Comparison of ENCODE assay signal across 17 cellular contexts in genomic region chr15:69513986-69514385, GRCh38.
DNase-seq lines count a peak whose midpoint lies in the region; ATAC-seq and TF ChIP-seq lines count a peak whose summit lies in the region.
"Had no signal": no experiment of that assay in that cellular context is flagged by ENCODE, and none has a peak within 500 bp of the region (broad histone marks: within the 10 kb centered on the region; RNA-seq: fewer than 3 reads in every experiment).

No MANE protein-coding gene starts in this region.

- no peaks in the 10 kb centered on the region for H3K27me3 ChIP-seq in H9 (ENCODE audit: insufficient read depth, low read length)
- H3K27me3 ChIP-seq in neuronal stem cell (ENCODE audit: control insufficient read depth in 3 of 3, insufficient read depth in 3 of 3, low read depth in 1 of 3, low read length in 3 of 3) = no peaks in the 10 kb centered on the region
- no peaks in the 10 kb centered on the region for H3K27me3 ChIP-seq in endodermal cell (ENCODE audit: control insufficient read depth, insufficient read depth, low read length, poor library complexity, severe bottlenecking)
- no peaks in the 10 kb centered on the region for H3K27me3 ChIP-seq in psoas muscle (ENCODE audit: insufficient read depth in 3 of 3, low read length in 2 of 3)
- H3K27me3 ChIP-seq: BLaER1 treated with 17β-estradiol and CSF1 and Interleukin-3, amounts not matched to agents 10 nM and 100 nM had no signal

- no peak overlapping the region for H3K27ac ChIP-seq in H9 (ENCODE audit: insufficient read length, low read depth, low read length)
- no peak overlapping the region for H3K27ac ChIP-seq in neuronal stem cell (replicated peaks; ENCODE audit: low read length)
- H3K27ac ChIP-seq in endodermal cell (ENCODE audit: low read depth, low read length) = no peak overlapping the region
- H3K27ac ChIP-seq in psoas muscle = no peak overlapping the region
- H3K27ac ChIP-seq: 22Rv1; A549; BLaER1 treated with 17β-estradiol and CSF1 and Interleukin-3, amounts not matched to agents 10 nM and 100 nM had no signal

- intact Hi-C loops in psoas muscle (cut with DNase I) = no loop called here

- no peaks in the 10 kb centered on the region for H3K4me1 ChIP-seq in H9 (ENCODE audit: insufficient read depth, low read length)
- peaks cover 0 to 3% of the 10 kb centered on the region in 2 donors for H3K4me1 ChIP-seq in neuronal stem cell (ENCODE audit: control insufficient read depth in 2 of 2, insufficient read depth in 1 of 2, low read depth in 1 of 2, low read length in 2 of 2)
- H3K4me1 ChIP-seq in endodermal cell (ENCODE audit: control insufficient read depth, insufficient read depth, low read length) = no peaks in the 10 kb centered on the region
- no peaks in the 10 kb centered on the region for H3K4me1 ChIP-seq in psoas muscle

- H3K4me1 Mint-ChIP-seq in H9 (no peaks in the 10 kb centered on the region), endodermal cell (peaks cover 7% of the 10 kb centered on the region)
- H3K4me1 Mint-ChIP-seq: B cell had no signal

- H2BK20ac ChIP-seq in H9 (ENCODE audit: low read depth, low read length, poor library complexity, severe bottlenecking) = no peak overlapping the region

- H3K9ac ChIP-seq in H9 (ENCODE audit: extremely low read depth, insufficient read length, low read length) (no peak overlapping the region), neuronal stem cell (ENCODE audit: low read depth, low read length, poor library complexity) (no peak overlapping the region), endodermal cell (ENCODE audit: extremely low read depth, low read length, poor library complexity, severe bottlenecking) (no peak overlapping the region)
- H3K9ac ChIP-seq: BLaER1 treated with 17β-estradiol and CSF1 and Interleukin-3, amounts not matched to agents 10 nM and 100 nM had no signal

- H3K36me3 ChIP-seq in neuronal stem cell (replicated peaks in 1 of 2; ENCODE audit: control insufficient read depth in 2 of 2, insufficient read depth in 2 of 2, low read length in 2 of 2) (no peaks in the 10 kb centered on the region), endodermal cell (ENCODE audit: control insufficient read depth, insufficient read depth, low read length) (no peaks in the 10 kb centered on the region), psoas muscle (ENCODE audit: insufficient read depth in 1 of 2, low read depth in 1 of 2) (no peaks in the 10 kb centered on the region)
- H3K36me3 ChIP-seq: BLaER1 treated with 17β-estradiol and CSF1 and Interleukin-3, amounts not matched to agents 10 nM and 100 nM had no signal

- no peaks in the 10 kb centered on the region for H3K9me3 ChIP-seq in H9 (ENCODE audit: control insufficient read depth, low read depth, low read length)
- H3K9me3 ChIP-seq in neuronal stem cell (replicated peaks in 1 of 2; ENCODE audit: control insufficient read depth in 2 of 2, insufficient read depth in 1 of 2, low read depth in 1 of 2, low read length in 2 of 2) = no peaks in the 10 kb centered on the region
- H3K9me3 ChIP-seq in endodermal cell (ENCODE audit: control insufficient read depth, low read length) = no peaks in the 10 kb centered on the region
- H3K9me3 ChIP-seq in psoas muscle = no peaks in the 10 kb centered on the region

- no peak overlapping the region for H4K5ac ChIP-seq in H9 (ENCODE audit: insufficient read length, low read depth, low read length)

- H3K79me2 ChIP-seq in H9 (ENCODE audit: insufficient read depth, low read length) = no peaks in the 10 kb centered on the region

- H3K9me3 Mint-ChIP-seq in H9 = peaks cover 4 to 5% of the 10 kb centered on the region in 2 experiments; a peak in 3 of 5 replicates
- H3K9me3 Mint-ChIP-seq in endodermal cell = peaks cover 7% of the 10 kb centered on the region

- no CpG with 5 or more reads among the region's 7 CpGs for WGBS in H9 (ENCODE audit: extremely low coverage, insufficient read length, low lambda C conversion rate)
- WGBS in neuronal stem cell (ENCODE audit: extremely low coverage in 2 of 2, insufficient read length in 2 of 2, insufficient replicate concordance in 1 of 2), 2 donors = no CpG with 5 or more reads among the region's 7 CpGs
- 81 to 85% methylated on average over 4 to 7 of the region's 7 CpGs for WGBS in endodermal cell (ENCODE audit: insufficient coverage in 1 of 2, insufficient read length in 1 of 2), 2 experiments
- WGBS in psoas muscle, 3 donors = 68 to 74% (median 70%) methylated on average over 7 of the region's 7 CpGs

- H3K4me3 Mint-ChIP-seq in H9 (no peak overlapping the region), endodermal cell (no peak overlapping the region)
- H3K4me3 Mint-ChIP-seq: B cell; CD4-positive, alpha-beta T cell had no signal

- H2AFZ ChIP-seq in H9 (ENCODE audit: low read length) = no peak overlapping the region
- no peak overlapping the region for H2AFZ ChIP-seq in neuronal stem cell (ENCODE audit: low read length)

- H2BK5ac ChIP-seq in H9 (ENCODE audit: insufficient read length, low read length) (no peak overlapping the region), neuronal stem cell (ENCODE audit: low read length) (no peak overlapping the region)

- H3T11ph ChIP-seq in H9 (ENCODE audit: low read length) = no peak overlapping the region

- no peaks in the 10 kb centered on the region for H3K27me3 Mint-ChIP-seq in H9 (ENCODE audit: low read depth)
- peaks cover 20% of the 10 kb centered on the region for H3K27me3 Mint-ChIP-seq in endodermal cell (ENCODE audit: insufficient read depth)

- H3K4me3 ChIP-seq in neuronal stem cell (ENCODE audit: low read length in 2 of 2) (no peak overlapping the region), endodermal cell (ENCODE audit: low read length) (no peak overlapping the region), psoas muscle (no peak overlapping the region)
- H3K4me3 ChIP-seq: A549; BLaER1 treated with 17β-estradiol and CSF1 and Interleukin-3, amounts not matched to agents 10 nM and 100 nM had no signal

- H3K4ac ChIP-seq in H9 (ENCODE audit: low read depth, low read length) (no peak overlapping the region), neuronal stem cell (ENCODE audit: low read length) (no peak overlapping the region)

- peak; percentile 39 to 84 for DNase-seq in NCI-H524 (lab: John Stamatoyannopoulos, UW)
- no peak for DNase-seq in NCI-H524 treated with DMSO at 0.1 percent for 48 hours (lab: John Stamatoyannopoulos, UW)
- no peak for DNase-seq in H9
- no peak for DNase-seq in neuronal stem cell (ENCODE audit: low spot score)
- no peak for DNase-seq in endodermal cell
- DNase-seq in NCI-H1105 (lab: John Stamatoyannopoulos, UW) = no peak
- DNase-seq in psoas muscle = no peak
- DNase-seq: CD4-positive, alpha-beta T cell; DMS79 treated with DMSO at 0.1 percent for 48 hours; GF-D8; GOT3; H7; KG1 had no signal

- H4K8ac ChIP-seq in H9 (replicated peaks; ENCODE audit: insufficient read length, low read depth, low read length) (no peak overlapping the region), neuronal stem cell (ENCODE audit: low read depth, low read length) (no peak overlapping the region)

- H2BK120ac ChIP-seq in H9 (ENCODE audit: low read depth, low read length, poor library complexity, severe bottlenecking) (no peak overlapping the region), neuronal stem cell (ENCODE audit: low read depth, low read length) (no peak overlapping the region)

- no peaks in the 10 kb centered on the region for H4K20me1 ChIP-seq in H9 (ENCODE audit: control insufficient read depth, insufficient read depth, insufficient read length)
- H4K20me1 ChIP-seq: BLaER1 treated with 17β-estradiol and CSF1 and Interleukin-3, amounts not matched to agents 10 nM and 100 nM had no signal

- no peak overlapping the region for H3K18ac ChIP-seq in H9 (ENCODE audit: insufficient read length, low read depth, low read length)
- H3K18ac ChIP-seq in neuronal stem cell (ENCODE audit: low read length) = peak overlapping the region; percentile 45

- H3K14ac ChIP-seq in H9 (ENCODE audit: insufficient read depth, low read length) = peak overlapping the region; percentile 41; the same call in 1 of the 2 replicates
- H3K14ac ChIP-seq in neuronal stem cell (ENCODE audit: low read length) = no peak overlapping the region

- H2BK15ac ChIP-seq in H9 (ENCODE audit: low read depth, low read length) = no peak overlapping the region
- H2BK15ac ChIP-seq in neuronal stem cell (ENCODE audit: low read length) = no peak overlapping the region

- H2BK12ac ChIP-seq in H9 (ENCODE audit: insufficient read length, low read depth, low read length) (no peak overlapping the region), neuronal stem cell (ENCODE audit: low read length) (no peak overlapping the region)

- H3K79me1 ChIP-seq in H9 (ENCODE audit: insufficient read depth, low read depth, low read length, poor library complexity, severe bottlenecking) (no peaks in the 10 kb centered on the region), neuronal stem cell (ENCODE audit: low read depth, low read length) (no peaks in the 10 kb centered on the region)

- H3K27ac Mint-ChIP-seq in H9 = no peak overlapping the region
- H3K27ac Mint-ChIP-seq in endodermal cell = no peak overlapping the region
- H3K27ac Mint-ChIP-seq: B cell; CD4-positive, alpha-beta T cell had no signal

- no peak overlapping the region for H4K91ac ChIP-seq in H9 (ENCODE audit: insufficient read length, low read depth, low read length)
- no peak overlapping the region for H4K91ac ChIP-seq in neuronal stem cell (ENCODE audit: low read depth, low read length, poor library complexity)

- H3K36me3 Mint-ChIP-seq in H9 (ENCODE audit: insufficient read depth in 1 of 3, low read depth in 3 of 3) (peaks cover 0 to 6% (median 0%) of the 10 kb centered on the region in 3 experiments; a peak in 3 of 7 replicates), endodermal cell (ENCODE audit: low read depth) (no peaks in the 10 kb centered on the region)

- H3K23me2 ChIP-seq in H9 (ENCODE audit: insufficient read length, low read depth, low read length, poor library complexity, severe bottlenecking) = no peaks in the 10 kb centered on the region

- H3K23ac ChIP-seq in H9 (ENCODE audit: insufficient read length, low read depth, low read length) = no peak overlapping the region
- no peak overlapping the region for H3K23ac ChIP-seq in neuronal stem cell (ENCODE audit: low read depth, low read length, poor library complexity)

- TF ChIP-seq CTCF in H9 (conservative IDR thresholded peaks at IDR 0.05) = no peak
- TF ChIP-seq CTCF in endodermal cell (conservative IDR thresholded peaks at IDR 0.05) = no peak
- TF ChIP-seq CTCF in psoas muscle (IDR thresholded peaks at IDR 0.05) = no peak

- no peak overlapping the region for H3K4me2 ChIP-seq in H9 (ENCODE audit: insufficient read depth, insufficient read length, low read length)
- H3K4me2 ChIP-seq in neuronal stem cell (ENCODE audit: insufficient read depth, low read length, poor library complexity, severe bottlenecking) = no peak overlapping the region
- H3K4me2 ChIP-seq: A549; BLaER1 treated with 17β-estradiol and CSF1 and Interleukin-3, amounts not matched to agents 10 nM and 100 nM had no signal

- H2AK5ac ChIP-seq in H9 (ENCODE audit: insufficient read length, low read length) = no peak overlapping the region
- peak overlapping the region; percentile 49 for H2AK5ac ChIP-seq in neuronal stem cell (ENCODE audit: low read depth, low read length)

- ATAC-seq in psoas muscle = no peak
- ATAC-seq: A549 had no signal

- H3K56ac ChIP-seq in H9 (ENCODE audit: insufficient read length, low read depth, low read length) = no peak overlapping the region

Comparison
In these comparisons a context has a peak if more than half of its experiments do, and no peak if none do; other contexts are left out.
1. DNase-seq: peak in NCI-H524 (2 of 2); none in NCI-H524 treated with DMSO at 0.1 percent for 48 hours (single experiment), H9 (single experiment), neuronal stem cell (single experiment), endodermal cell (single experiment), NCI-H1105 (single experiment) and psoas muscle (0 of 2).